ENCODE assay signal across 8 cellular contexts in the genomic region with DNA sequence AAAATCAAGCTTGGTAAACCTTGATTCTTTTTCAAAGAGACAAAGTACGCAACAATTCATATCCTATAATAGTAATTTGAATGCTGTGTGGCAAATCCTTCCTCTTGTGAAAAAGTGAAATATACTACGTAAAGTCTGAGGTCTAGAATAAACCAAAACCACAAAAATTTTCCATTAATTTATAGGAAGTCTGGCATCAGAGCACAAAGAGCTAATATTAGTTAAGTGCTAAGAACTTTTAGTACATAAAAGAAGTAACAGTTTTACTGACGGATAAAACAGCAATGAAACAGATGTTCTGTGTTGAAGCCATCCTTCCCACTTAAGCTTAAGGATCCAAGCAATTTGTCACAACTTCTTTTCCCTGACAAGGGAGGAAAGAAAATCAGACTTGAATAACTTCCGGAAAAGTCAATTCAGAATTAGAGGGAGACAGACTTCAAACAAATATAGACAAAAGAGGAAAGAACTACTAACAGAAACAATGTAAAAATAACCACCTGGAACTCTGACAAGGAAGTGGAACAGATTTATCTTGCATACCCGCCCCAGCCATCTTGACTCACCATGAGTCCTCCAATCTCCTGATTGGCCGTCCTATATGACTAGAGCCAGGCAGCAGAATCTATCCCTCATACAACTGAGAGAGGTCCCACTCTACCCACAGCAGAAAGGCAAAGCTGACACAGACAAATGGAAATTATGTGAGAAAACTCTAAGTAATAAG. TPM values are rescaled to one million over a fixed set of nuclear protein-coding genes. Genes with fewer than 3 reads are reported as not detected.
DNase-seq lines count a peak whose midpoint lies in the region; ATAC-seq and TF ChIP-seq lines count a peak whose summit lies in the region.

No MANE protein-coding gene starts in this region.

- H3K4me3 Mint-ChIP-seq in naive B cell, result peak overlapping the region in 5 of 8 donors; percentile 7 to 69 (median 42)

- H3K27ac Mint-ChIP-seq in naive B cell, result peak overlapping the region in 5 of 6 donors; percentile 21 to 91 (median 46)

- no peak for TF ChIP-seq CTCF in astrocyte of the spinal cord (IDR thresholded peaks at IDR 0.05; ENCODE audit: low read depth, low read length)

- in situ Hi-C loops in astrocyte of the spinal cord (cut with HindIII; ENCODE audit: low sequenced_read_pairs), result no loop called here

- ATAC-seq in HG03159 (IDR thresholded peaks at IDR 0.05; ENCODE audit: unreplicated experiment) (peak; percentile 49), naive B cell (ENCODE audit: low read depth in 2 of 2) (peak; percentile 76 to 79), GM21423 (IDR thresholded peaks at IDR 0.05; ENCODE audit: unreplicated experiment) (no peak), HG03460 (IDR thresholded peaks at IDR 0.05; ENCODE audit: unreplicated experiment) (no peak)

- H3K36me3 Mint-ChIP-seq in naive B cell, result peaks cover 51 to 55% of the 10 kb centered on the region in 2 donors

- H3K9me3 Mint-ChIP-seq in naive B cell, result no peaks in the 10 kb centered on the region

- DNase-seq in CD1c-positive myeloid dendritic cell (ENCODE audit: extremely low spot score), result peak; percentile 69
- peak; percentile 80 for DNase-seq in astrocyte of the spinal cord (ENCODE audit: low read depth, low spot score)
- peak; percentile 16 for DNase-seq in naive B cell
- DNase-seq in NCI-H82 (lab: John Stamatoyannopoulos, UW), result no peak
- no peak for DNase-seq in GF-D8 (lab: John Stamatoyannopoulos, UW)

- peaks cover 18 to 29% (median 26%) of the 10 kb centered on the region in 3 donors for H3K4me1 Mint-ChIP-seq in naive B cell

- no peak overlapping the region for H3K4me3 ChIP-seq in astrocyte of the spinal cord (ENCODE audit: low read depth, low read length)

- H3K27me3 Mint-ChIP-seq in naive B cell, result no peaks in the 10 kb centered on the region

RNA-seq across cellular contexts. Expression of a gene that starts 34.5 kb away (rescaled TPM):
- polyA plus RNA-seq in naive B cell (ENCODE audit: low read depth in 6 of 6), result 10 to 100 TPM; 33.6 to 49.9 (median 46.6) TPM

RNA-seq across cellular contexts. Expression of a gene that starts 45.2 kb away (rescaled TPM):
- not detected for polyA plus RNA-seq in naive B cell (ENCODE audit: low read depth in 6 of 6)

Comparison
In these comparisons a context has a peak if more than half of its experiments do, and no peak if none do; other contexts are left out.
1. DNase-seq: peak in CD1c-positive myeloid dendritic cell (single experiment), astrocyte of the spinal cord (single experiment) and naive B cell (single experiment); none in NCI-H82 (single experiment) and GF-D8 (single experiment).
2. ATAC-seq: peak in HG03159 (single experiment) and naive B cell (2 of 2); none in GM21423 (single experiment) and HG03460 (single experiment).